ENCODE assay signal across 10 cellular contexts in genomic region chr5:135880278-135880677, GRCh38. TPM values are rescaled to one million over a fixed set of nuclear protein-coding genes. Genes with fewer than 3 reads are reported as not detected.
DNase-seq lines count a peak whose midpoint lies in the region; ATAC-seq and TF ChIP-seq lines count a peak whose summit lies in the region.
"Had no signal": no experiment of that assay in that cellular context is flagged by ENCODE, and none has a peak within 500 bp of the region (broad histone marks: within the 10 kb centered on the region; RNA-seq: fewer than 3 reads in every experiment).

No MANE protein-coding gene starts in this region.

- H3K4me1 ChIP-seq in cardiac muscle cell (ENCODE audit: low read depth), result peaks cover 19% of the 10 kb centered on the region
- H3K4me1 ChIP-seq in heart right ventricle, result peaks cover 0 to 9% (median 0%) of the 10 kb centered on the region in 9 donors
- H3K4me1 ChIP-seq in MM.1S (ENCODE audit: low read length), result peaks cover 7% of the 10 kb centered on the region; the same call in 1 of the 2 replicates

- no peak overlapping the region for H3K4me2 ChIP-seq in MM.1S (ENCODE audit: low read depth, low read length)

- peaks cover 2% of the 10 kb centered on the region for H3K4me1 Mint-ChIP-seq in endothelial cell (ENCODE audit: unreplicated experiment)

- intact Hi-C loops in heart right ventricle (cut with DNase I), result loop anchor here in 2 of 10 donors (10.0 kb wide), 2 partner anchors 195 to 205 kb away; no protein-coding TSS in a partner anchor

- 55 to 63% methylated on average over 3 of the region's 3 CpGs for WGBS in heart right ventricle, 2 donors

- H3K36me3 Mint-ChIP-seq in endothelial cell (ENCODE audit: low read depth, unreplicated experiment), result no peaks in the 10 kb centered on the region

- H4K20me1 ChIP-seq in MM.1S (ENCODE audit: insufficient read depth, low read length), result no peaks in the 10 kb centered on the region

- H3K9me3 ChIP-seq in cardiac muscle cell (ENCODE audit: low read depth), result no peaks in the 10 kb centered on the region
- no peaks in the 10 kb centered on the region for H3K9me3 ChIP-seq in heart right ventricle
- no peaks in the 10 kb centered on the region for H3K9me3 ChIP-seq in MM.1S (replicated peaks; ENCODE audit: insufficient read depth, low read length)
- H3K9me3 ChIP-seq: tibial artery had no signal

- no peak overlapping the region for H2AFZ ChIP-seq in MM.1S (ENCODE audit: low read length)

- no peak overlapping the region for H3K27ac ChIP-seq in cardiac muscle cell
- no peak overlapping the region for H3K27ac ChIP-seq in heart right ventricle
- no peak overlapping the region for H3K27ac ChIP-seq in MM.1S (ENCODE audit: low read length)
- H3K27ac ChIP-seq: tibial artery had no signal

- ATAC-seq in heart right ventricle, result no peak

- H3K79me2 ChIP-seq in MM.1S (ENCODE audit: low read length), result no peaks in the 10 kb centered on the region

- no peak overlapping the region for H3K4me3 Mint-ChIP-seq in endothelial cell (ENCODE audit: unreplicated experiment)

- H3K4me3 ChIP-seq in cardiac muscle cell (no peak overlapping the region), heart right ventricle (no peak overlapping the region), MM.1S (ENCODE audit: low read length) (no peak overlapping the region)
- H3K4me3 ChIP-seq: tibial artery had no signal

- no peaks in the 10 kb centered on the region for H3K9me3 Mint-ChIP-seq in endothelial cell (ENCODE audit: unreplicated experiment)

- peaks cover 9% of the 10 kb centered on the region for H3K27me3 ChIP-seq in cardiac muscle cell
- peaks cover 0 to 47% (median 36%) of the 10 kb centered on the region in 7 donors for H3K27me3 ChIP-seq in heart right ventricle
- H3K27me3 ChIP-seq in MM.1S (replicated peaks; ENCODE audit: insufficient read depth, low read length), result no peaks in the 10 kb centered on the region

- no peaks in the 10 kb centered on the region for H3K9me2 ChIP-seq in MM.1S (replicated peaks; ENCODE audit: insufficient read depth, low read length)

- TF ChIP-seq CTCF in cardiac muscle cell (IDR thresholded peaks at IDR 0.05; ENCODE audit: low read depth, low read length) (peak; percentile 36), heart right ventricle (IDR thresholded peaks at IDR 0.05) (peak in 2 of 9 donors; percentile 6 to 8), MM.1S (IDR thresholded peaks at IDR 0.05; ENCODE audit: low read length) (peak; percentile 49), endothelial cell (IDR thresholded peaks at IDR 0.05; ENCODE audit: unreplicated experiment) (peak; percentile 31)

- no peaks in the 10 kb centered on the region for H3F3A ChIP-seq in MM.1S (ENCODE audit: insufficient read depth, low read length)

- H3K27ac Mint-ChIP-seq in endothelial cell (ENCODE audit: unreplicated experiment), result no peak overlapping the region

- no peak overlapping the region for H3K9ac ChIP-seq in MM.1S (ENCODE audit: low read length)

- peaks cover 3% of the 10 kb centered on the region for H3K27me3 Mint-ChIP-seq in endothelial cell (ENCODE audit: unreplicated experiment)

- peak in 1 of 2 donors; percentile 24 for DNase-seq in cardiac muscle cell (ENCODE audit: low read depth in 1 of 2, low spot score in 1 of 2)
- DNase-seq in heart right ventricle, result no peak
- no peak for DNase-seq in MM.1S
- peak; percentile 44 for DNase-seq in endothelial cell (ENCODE audit: low spot score)
- no peak for DNase-seq in occipital lobe (lab: John Stamatoyannopoulos, UW)
- DNase-seq in putamen (ENCODE audit: low spot score), result no peak
- no peak for DNase-seq in NCI-H128 (lab: John Stamatoyannopoulos, UW; ENCODE audit: unreplicated experiment)
- DNase-seq in NCI-H2081 (lab: John Stamatoyannopoulos, UW), result no peak
- DNase-seq: tibial artery had no signal

- H3K36me3 ChIP-seq in cardiac muscle cell (no peaks in the 10 kb centered on the region), heart right ventricle (no peaks in the 10 kb centered on the region), MM.1S (replicated peaks; ENCODE audit: insufficient read depth, low read length) (no peaks in the 10 kb centered on the region)
- H3K36me3 ChIP-seq: tibial artery had no signal

RNA-seq across cellular contexts. Expression of gene IL9, which starts 15.4 kb away (rescaled TPM):
- not detected in 2 replicates for total RNA-seq in cardiac muscle cell
- not detected in 2 replicates for polyA plus RNA-seq in cardiac muscle cell
- not detected for total RNA-seq in heart right ventricle
- not detected for polyA plus RNA-seq in heart right ventricle
- not detected for total RNA-seq in endothelial cell (ENCODE audit: unreplicated experiment)
- not detected for total RNA-seq in occipital lobe
- total RNA-seq: lower leg skin had no signal

RNA-seq across cellular contexts. Expression of gene SLC25A48, which starts 45.8 kb away (rescaled TPM):
- 0.09 and 1.8 TPM in 2 replicates for total RNA-seq in cardiac muscle cell
- polyA plus RNA-seq in cardiac muscle cell, result 0.13 TPM in 1 of 2 replicates, not detected in the other
- total RNA-seq in heart right ventricle, result under 1 TPM in 4 of 10 donors, not detected in 6; 0.16 to 0.40 (median 0.23) TPM
- polyA plus RNA-seq in heart right ventricle, result 10 to 100 TPM in 1 of 2 donors, not detected in 1; 10.8 TPM
- total RNA-seq in endothelial cell (ENCODE audit: unreplicated experiment), result not detected
- total RNA-seq in occipital lobe, result 0.62 TPM
